In genomic region chr10:63976538-63976937, GRCh38 we compare ENCODE assay signal across 8 cellular contexts.
DNase-seq lines count a peak whose midpoint lies in the region; ATAC-seq, FAIRE-seq and TF ChIP-seq lines count a peak whose summit lies in the region.

No MANE protein-coding gene starts in this region.

- peaks cover 3% of the 10 kb centered on the region for H3K9me3 Mint-ChIP-seq in astrocyte (ENCODE audit: unreplicated experiment)

- peak; percentile 41 for TF ChIP-seq CTCF in astrocyte (IDR thresholded peaks at IDR 0.05; ENCODE audit: insufficient read depth, low read depth, low read length)

- FAIRE-seq in astrocyte (lab: Jason Lieb, UNC), result no peak

- no peaks in the 10 kb centered on the region for H3K36me3 Mint-ChIP-seq in astrocyte (ENCODE audit: low read depth, unreplicated experiment)

- no peaks in the 10 kb centered on the region for H3K4me1 ChIP-seq in astrocyte (ENCODE audit: insufficient read depth, low read length)

- H3K27me3 ChIP-seq in astrocyte (ENCODE audit: insufficient read depth, low read length), result no peaks in the 10 kb centered on the region

- no peaks in the 10 kb centered on the region for H3K79me2 ChIP-seq in astrocyte (ENCODE audit: insufficient read depth, low read length)

- no peak overlapping the region for H3K27ac Mint-ChIP-seq in astrocyte (ENCODE audit: unreplicated experiment)

- DNase-seq in CMK (ENCODE audit: low read depth) (peak; percentile 11), NCI-H446 (lab: John Stamatoyannopoulos, UW) (peak; percentile 1 to 52), astrocyte (ENCODE audit: low read depth) (no peak), kidney glomerular epithelial cell (lab: John Stamatoyannopoulos, UW) (peak; percentile 34), NCI-H1694 treated with DMSO at 0.1 percent for 48 hours (lab: John Stamatoyannopoulos, UW) (no peak)
- peak; percentile 51 for DNase-seq in stimulated activated naive CD8-positive, alpha-beta T cell treated with anti-CD3 and anti-CD28 coated beads, Interleukin-15, Interleukin-2, amounts not matched to agents 100 U/mL and 50 U/mL, for 24 hours

- H3K27me3 Mint-ChIP-seq in astrocyte (ENCODE audit: low read depth, unreplicated experiment), result peaks cover 11% of the 10 kb centered on the region

- no peaks in the 10 kb centered on the region for H3K9me3 ChIP-seq in astrocyte (ENCODE audit: insufficient read depth, low read depth, low read length)

- H2AFZ ChIP-seq in astrocyte (ENCODE audit: low read depth, low read length), result no peak overlapping the region

- H3K27ac ChIP-seq in astrocyte (ENCODE audit: low read depth, low read length), result no peak overlapping the region

- no peaks in the 10 kb centered on the region for H3K4me1 Mint-ChIP-seq in astrocyte (ENCODE audit: low read depth, unreplicated experiment)

- peak; percentile 92 for ATAC-seq in GM18519 (IDR thresholded peaks at IDR 0.05; ENCODE audit: low FRiP score, unreplicated experiment)
- peak; percentile 90 for ATAC-seq in HG02870 (IDR thresholded peaks at IDR 0.05; ENCODE audit: unreplicated experiment)
- ATAC-seq in stimulated activated naive CD8-positive, alpha-beta T cell treated with anti-CD3 and anti-CD28 coated beads, Interleukin-15, Interleukin-2, amounts not matched to agents 100 U/mL and 50 U/mL, for 24 hours, result peak; percentile 68

- H3K4me3 Mint-ChIP-seq in astrocyte (ENCODE audit: unreplicated experiment), result no peak overlapping the region

- no peak overlapping the region for H3K4me3 ChIP-seq in astrocyte (ENCODE audit: insufficient read depth, low read depth, low read length)

- H3K9ac ChIP-seq in astrocyte (ENCODE audit: low read length), result no peak overlapping the region

- no peaks in the 10 kb centered on the region for H4K20me1 ChIP-seq in astrocyte (ENCODE audit: insufficient read depth, low read length)

- H3K36me3 ChIP-seq in astrocyte (ENCODE audit: insufficient read depth, low read length), result no peaks in the 10 kb centered on the region

- H3K4me2 ChIP-seq in astrocyte (ENCODE audit: low read length), result no peak overlapping the region

Comparison
In these comparisons a context has a peak if more than half of its experiments do, and no peak if none do; other contexts are left out.
1. DNase-seq: peak in CMK (single experiment), NCI-H446 (2 of 2), kidney glomerular epithelial cell (single experiment) and stimulated activated naive CD8-positive, alpha-beta T cell treated with anti-CD3 and anti-CD28 coated beads, Interleukin-15, Interleukin-2, amounts not matched to agents 100 U/mL and 50 U/mL, for 24 hours (single experiment); none in astrocyte (single experiment) and NCI-H1694 treated with DMSO at 0.1 percent for 48 hours (single experiment).
2. Peak in every context shown above with its lines, with median percentiles within 50 percentile points of each other: ATAC-seq.